8 cellular contexts compared by ENCODE assay signal in the genomic region with DNA sequence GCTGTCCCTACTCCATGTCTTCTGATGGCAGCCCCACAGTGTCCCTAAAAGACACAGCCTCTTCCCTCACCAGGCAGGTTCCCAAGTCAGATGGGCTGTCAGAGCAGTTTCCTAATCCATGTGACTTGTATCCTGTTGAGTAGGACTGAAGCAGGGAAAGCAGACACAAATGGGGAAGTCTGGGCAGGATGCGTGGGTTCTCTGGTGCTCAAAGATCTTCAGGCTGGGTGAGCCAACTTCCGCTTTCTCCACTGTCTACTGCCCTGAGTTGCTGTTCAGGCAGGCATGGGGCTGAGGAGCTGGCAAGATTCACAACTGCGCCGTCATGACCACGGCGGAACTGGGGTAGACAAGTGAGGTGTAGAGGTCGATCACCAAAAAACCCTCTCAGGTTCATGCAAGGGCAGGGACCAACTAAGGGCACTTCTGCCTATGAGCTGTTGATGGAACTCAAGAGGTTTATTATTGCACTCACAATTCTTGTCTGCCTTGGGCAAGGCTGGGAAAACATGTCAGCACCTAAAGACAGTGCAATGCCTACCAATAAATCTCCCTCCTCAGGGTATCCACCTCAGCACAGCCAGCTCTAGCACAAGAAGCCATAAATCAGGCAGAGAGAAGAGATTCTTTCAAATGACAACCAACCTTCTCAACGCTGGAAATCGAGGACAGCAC.
A peak's percentile ranks its signal among the peaks of the same experiment; 100 is the strongest.
DNase-seq lines count a peak whose midpoint lies in the region; ATAC-seq and TF ChIP-seq lines count a peak whose summit lies in the region.

No MANE protein-coding gene starts in this region.

- H3K9me3 ChIP-seq in CD4-positive, alpha-beta T cell (ENCODE audit: control insufficient read depth, low read length), result no peaks in the 10 kb centered on the region

- no peaks in the 10 kb centered on the region for H3K27me3 Mint-ChIP-seq in CD4-positive, alpha-beta T cell
- H3K27me3 Mint-ChIP-seq in activated T-helper 1 cell treated with anti-CD3 and anti-CD28 coated beads, Interleukin-12 subunit alpha, Interleukin-12 subunit beta, Interleukin-2, Interleukin-4 antibody, amounts not matched to agents 30 ng/mL and 10 ng/mL and 1 ng/mL, durations not matched to agents 14 hours and 24 hours and 36 hours (ENCODE audit: insufficient read depth), result no peaks in the 10 kb centered on the region

- no peaks in the 10 kb centered on the region for H3K27me3 ChIP-seq in CD4-positive, alpha-beta T cell (ENCODE audit: control insufficient read depth, insufficient read depth, low read length)
- no peaks in the 10 kb centered on the region for H3K27me3 ChIP-seq in brain microvascular endothelial cell (replicated peaks)

- ATAC-seq in CD4-positive, alpha-beta T cell (ENCODE audit: poor library complexity), result peak; percentile 81
- peak; percentile 71 for ATAC-seq in GM21528 (IDR thresholded peaks at IDR 0.05; ENCODE audit: low FRiP score, unreplicated experiment)

- no peaks in the 10 kb centered on the region for H3K36me3 ChIP-seq in brain microvascular endothelial cell (replicated peaks)

- peak overlapping the region; percentile 32 for H3K4me3 Mint-ChIP-seq in CD4-positive, alpha-beta T cell
- peak overlapping the region; percentile 67 for H3K4me3 Mint-ChIP-seq in activated T-helper 1 cell treated with anti-CD3 and anti-CD28 coated beads, Interleukin-12 subunit alpha, Interleukin-12 subunit beta, Interleukin-2, Interleukin-4 antibody, amounts not matched to agents 30 ng/mL and 10 ng/mL and 1 ng/mL, durations not matched to agents 14 hours and 24 hours and 36 hours

- in situ Hi-C loops in brain microvascular endothelial cell (cut with HindIII; ENCODE audit: low pct_ligation_motif_present, low sequenced_read_pairs), result no loop called here

- intact Hi-C loops in CD4-positive, alpha-beta T cell (cut with DNase I, micrococcal nuclease), result loop anchor here in 1 of 2 experiments (1.0 to 5.0 kb wide), 5 partner anchors 12 to 76 kb away; no protein-coding TSS in a partner anchor
- intact Hi-C loops in activated T-helper 1 cell treated with anti-CD3 and anti-CD28 coated beads, Interleukin-12 subunit alpha, Interleukin-12 subunit beta, Interleukin-2, Interleukin-4 antibody, amounts not matched to agents 30 ng/mL and 10 ng/mL and 1 ng/mL, durations not matched to agents 14 hours and 24 hours and 36 hours (cut with micrococcal nuclease), result no loop called here
- intact Hi-C loops in cardiac septum (cut with DNase I), result no loop called here

- TF ChIP-seq CTCF in CD4-positive, alpha-beta T cell (IDR thresholded peaks at IDR 0.05), result no peak
- TF ChIP-seq CTCF in brain microvascular endothelial cell (IDR thresholded peaks at IDR 0.05; ENCODE audit: low read depth, low read length, missing control alignments), result no peak

- CTCF ChIA-PET in CD4-positive, alpha-beta T cell (lab: Charles Lee), result interaction anchor here (1.0 to 1.7 kb wide), 5 partner anchors 12 to 84 kb away, joined by 3 to 6 read pairs (median 4); no protein-coding TSS in a partner anchor

- DNase-seq in CD4-positive, alpha-beta T cell, result peak; percentile 58 to 81 (median 72)
- peak; percentile 33 to 66 for DNase-seq in NCI-H187 (lab: John Stamatoyannopoulos, UW)
- peak; percentile 58 for DNase-seq in activated T-helper 1 cell treated with anti-CD3 and anti-CD28 coated beads, Interleukin-12 subunit alpha, Interleukin-12 subunit beta, Interleukin-2, Interleukin-4 antibody, amounts not matched to agents 30 ng/mL and 10 ng/mL and 1 ng/mL, durations not matched to agents 14 hours and 24 hours and 36 hours (ENCODE audit: low spot score)
- DNase-seq in cardiac septum (ENCODE audit: low spot score), result peak; percentile 95
- peak; percentile 33 to 51 for DNase-seq in stimulated activated CD4-positive, alpha-beta T cell treated with anti-CD3 and anti-CD28 coated beads, Interleukin-1b, Interleukin-23, amount 100 ng/mL, for 4 hours (ENCODE audit: low read depth in 2 of 2)
- DNase-seq in brain microvascular endothelial cell, result no peak
- DNase-seq in NCI-H2171 (lab: John Stamatoyannopoulos, UW), result no peak

- peak overlapping the region; percentile 94 for H3K27ac Mint-ChIP-seq in CD4-positive, alpha-beta T cell
- H3K27ac Mint-ChIP-seq in activated T-helper 1 cell treated with anti-CD3 and anti-CD28 coated beads, Interleukin-12 subunit alpha, Interleukin-12 subunit beta, Interleukin-2, Interleukin-4 antibody, amounts not matched to agents 30 ng/mL and 10 ng/mL and 1 ng/mL, durations not matched to agents 14 hours and 24 hours and 36 hours, result peak overlapping the region; percentile 100

- H3K4me3 ChIP-seq in brain microvascular endothelial cell (ENCODE audit: low read depth, low read length), result no peak overlapping the region

- no peaks in the 10 kb centered on the region for H3K9me3 Mint-ChIP-seq in CD4-positive, alpha-beta T cell
- no peaks in the 10 kb centered on the region for H3K9me3 Mint-ChIP-seq in activated T-helper 1 cell treated with anti-CD3 and anti-CD28 coated beads, Interleukin-12 subunit alpha, Interleukin-12 subunit beta, Interleukin-2, Interleukin-4 antibody, amounts not matched to agents 30 ng/mL and 10 ng/mL and 1 ng/mL, durations not matched to agents 14 hours and 24 hours and 36 hours

- H3K36me3 Mint-ChIP-seq in CD4-positive, alpha-beta T cell (ENCODE audit: low read depth), result peaks cover under 1% of the 10 kb centered on the region
- peaks cover 13% of the 10 kb centered on the region for H3K36me3 Mint-ChIP-seq in activated T-helper 1 cell treated with anti-CD3 and anti-CD28 coated beads, Interleukin-12 subunit alpha, Interleukin-12 subunit beta, Interleukin-2, Interleukin-4 antibody, amounts not matched to agents 30 ng/mL and 10 ng/mL and 1 ng/mL, durations not matched to agents 14 hours and 24 hours and 36 hours (ENCODE audit: low read depth)

- H3K27ac ChIP-seq in CD4-positive, alpha-beta T cell (ENCODE audit: low read depth, low read length), result peak overlapping the region; percentile 71
- H3K27ac ChIP-seq in brain microvascular endothelial cell, result no peak overlapping the region

- peaks cover 73% of the 10 kb centered on the region for H3K4me1 Mint-ChIP-seq in CD4-positive, alpha-beta T cell (ENCODE audit: low read depth)
- H3K4me1 Mint-ChIP-seq in activated T-helper 1 cell treated with anti-CD3 and anti-CD28 coated beads, Interleukin-12 subunit alpha, Interleukin-12 subunit beta, Interleukin-2, Interleukin-4 antibody, amounts not matched to agents 30 ng/mL and 10 ng/mL and 1 ng/mL, durations not matched to agents 14 hours and 24 hours and 36 hours (ENCODE audit: low read depth), result peaks cover 92% of the 10 kb centered on the region

- POLR2A ChIA-PET in CD4-positive, alpha-beta T cell (lab: Charles Lee), result interaction anchor here (0.9 to 1.3 kb wide), 6 partner anchors 10 to 87 kb away, joined by 3 to 5 read pairs (median 4); no protein-coding TSS in a partner anchor

Comparison
In these comparisons a context has a peak if more than half of its experiments do, and no peak if none do; other contexts are left out.
1. DNase-seq: peak in CD4-positive, alpha-beta T cell (10 of 10), NCI-H187 (2 of 2), activated T-helper 1 cell treated with anti-CD3 and anti-CD28 coated beads, Interleukin-12 subunit alpha, Interleukin-12 subunit beta, Interleukin-2, Interleukin-4 antibody, amounts not matched to agents 30 ng/mL and 10 ng/mL and 1 ng/mL, durations not matched to agents 14 hours and 24 hours and 36 hours (single experiment), cardiac septum (single experiment) and stimulated activated CD4-positive, alpha-beta T cell treated with anti-CD3 and anti-CD28 coated beads, Interleukin-1b, Interleukin-23, amount 100 ng/mL, for 4 hours (2 of 2); none in brain microvascular endothelial cell (single experiment) and NCI-H2171 (single experiment).